Comparison of ENCODE assay signal across 1 cellular context in the genomic region with DNA sequence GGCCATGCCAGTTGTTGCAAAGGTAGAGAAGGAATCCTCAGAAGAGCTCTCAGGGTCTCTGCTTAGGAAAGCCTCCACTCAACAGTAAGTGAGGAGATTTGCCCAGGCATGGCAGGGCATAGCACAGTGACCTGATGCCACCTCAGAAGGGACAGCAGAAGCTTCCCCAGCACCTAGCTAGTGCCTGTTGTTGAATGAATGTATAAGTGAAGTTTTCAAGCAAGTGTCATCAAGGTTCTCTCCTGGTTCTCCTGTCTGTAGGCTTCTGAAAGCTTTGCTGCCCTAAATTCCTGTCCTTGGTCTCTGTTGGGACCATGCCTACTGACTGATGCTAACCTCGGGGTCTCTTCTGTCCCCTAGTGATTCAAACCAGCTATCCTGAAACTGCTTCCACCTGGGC.
TF ChIP-seq lines count a peak whose summit lies in the region.

No MANE protein-coding gene starts in this region.

TF ChIP-seq in SK-N-SH, 30 proteins besides CTCF, POLR2A, EP300 and RAD21 (continued from another document):
- TF ChIP-seq, protein P1, sequence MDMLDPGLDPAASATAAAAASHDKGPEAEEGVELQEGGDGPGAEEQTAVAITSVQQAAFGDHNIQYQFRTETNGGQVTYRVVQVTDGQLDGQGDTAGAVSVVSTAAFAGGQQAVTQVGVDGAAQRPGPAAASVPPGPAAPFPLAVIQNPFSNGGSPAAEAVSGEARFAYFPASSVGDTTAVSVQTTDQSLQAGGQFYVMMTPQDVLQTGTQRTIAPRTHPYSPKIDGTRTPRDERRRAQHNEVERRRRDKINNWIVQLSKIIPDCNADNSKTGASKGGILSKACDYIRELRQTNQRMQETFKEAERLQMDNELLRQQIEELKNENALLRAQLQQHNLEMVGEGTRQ (IDR thresholded peaks at IDR 0.05; ENCODE audit: borderline replicate concordance, low read depth, low read length), result no peak
- TF ChIP-seq TCF12 (IDR thresholded peaks at IDR 0.05), result no peak
- no peak for TF ChIP-seq NFIC (IDR thresholded peaks at IDR 0.05; ENCODE audit: borderline replicate concordance)
- no peak for TF ChIP-seq JUND (IDR thresholded peaks at IDR 0.05)
- no peak for TF ChIP-seq SMC3 (IDR thresholded peaks at IDR 0.05; ENCODE audit: low read depth, low read length)
- TF ChIP-seq, protein P2, sequence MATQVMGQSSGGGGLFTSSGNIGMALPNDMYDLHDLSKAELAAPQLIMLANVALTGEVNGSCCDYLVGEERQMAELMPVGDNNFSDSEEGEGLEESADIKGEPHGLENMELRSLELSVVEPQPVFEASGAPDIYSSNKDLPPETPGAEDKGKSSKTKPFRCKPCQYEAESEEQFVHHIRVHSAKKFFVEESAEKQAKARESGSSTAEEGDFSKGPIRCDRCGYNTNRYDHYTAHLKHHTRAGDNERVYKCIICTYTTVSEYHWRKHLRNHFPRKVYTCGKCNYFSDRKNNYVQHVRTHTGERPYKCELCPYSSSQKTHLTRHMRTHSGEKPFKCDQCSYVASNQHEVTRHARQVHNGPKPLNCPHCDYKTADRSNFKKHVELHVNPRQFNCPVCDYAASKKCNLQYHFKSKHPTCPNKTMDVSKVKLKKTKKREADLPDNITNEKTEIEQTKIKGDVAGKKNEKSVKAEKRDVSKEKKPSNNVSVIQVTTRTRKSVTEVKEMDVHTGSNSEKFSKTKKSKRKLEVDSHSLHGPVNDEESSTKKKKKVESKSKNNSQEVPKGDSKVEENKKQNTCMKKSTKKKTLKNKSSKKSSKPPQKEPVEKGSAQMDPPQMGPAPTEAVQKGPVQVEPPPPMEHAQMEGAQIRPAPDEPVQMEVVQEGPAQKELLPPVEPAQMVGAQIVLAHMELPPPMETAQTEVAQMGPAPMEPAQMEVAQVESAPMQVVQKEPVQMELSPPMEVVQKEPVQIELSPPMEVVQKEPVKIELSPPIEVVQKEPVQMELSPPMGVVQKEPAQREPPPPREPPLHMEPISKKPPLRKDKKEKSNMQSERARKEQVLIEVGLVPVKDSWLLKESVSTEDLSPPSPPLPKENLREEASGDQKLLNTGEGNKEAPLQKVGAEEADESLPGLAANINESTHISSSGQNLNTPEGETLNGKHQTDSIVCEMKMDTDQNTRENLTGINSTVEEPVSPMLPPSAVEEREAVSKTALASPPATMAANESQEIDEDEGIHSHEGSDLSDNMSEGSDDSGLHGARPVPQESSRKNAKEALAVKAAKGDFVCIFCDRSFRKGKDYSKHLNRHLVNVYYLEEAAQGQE (IDR thresholded peaks at IDR 0.05; ENCODE audit: low read depth, low read length), result no peak
- TF ChIP-seq ELF1 (IDR thresholded peaks at IDR 0.05), result no peak
- TF ChIP-seq, protein P3, sequence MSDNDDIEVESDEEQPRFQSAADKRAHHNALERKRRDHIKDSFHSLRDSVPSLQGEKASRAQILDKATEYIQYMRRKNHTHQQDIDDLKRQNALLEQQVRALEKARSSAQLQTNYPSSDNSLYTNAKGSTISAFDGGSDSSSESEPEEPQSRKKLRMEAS (IDR thresholded peaks at IDR 0.05; ENCODE audit: low read depth), result no peak
- TF ChIP-seq RXRA (IDR thresholded peaks at IDR 0.05; ENCODE audit: borderline replicate concordance, low read depth), result no peak
- no peak for TF ChIP-seq GATA2 (CRISPR knock-in tag; IDR thresholded peaks at IDR 0.05)
- TF ChIP-seq, protein P4, sequence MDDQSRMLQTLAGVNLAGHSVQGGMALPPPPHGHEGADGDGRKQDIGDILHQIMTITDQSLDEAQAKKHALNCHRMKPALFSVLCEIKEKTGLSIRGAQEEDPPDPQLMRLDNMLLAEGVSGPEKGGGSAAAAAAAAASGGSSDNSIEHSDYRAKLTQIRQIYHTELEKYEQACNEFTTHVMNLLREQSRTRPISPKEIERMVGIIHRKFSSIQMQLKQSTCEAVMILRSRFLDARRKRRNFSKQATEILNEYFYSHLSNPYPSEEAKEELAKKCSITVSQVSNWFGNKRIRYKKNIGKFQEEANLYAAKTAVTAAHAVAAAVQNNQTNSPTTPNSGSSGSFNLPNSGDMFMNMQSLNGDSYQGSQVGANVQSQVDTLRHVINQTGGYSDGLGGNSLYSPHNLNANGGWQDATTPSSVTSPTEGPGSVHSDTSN (IDR thresholded peaks at IDR 0.05), result no peak
- no peak for TF ChIP-seq TAF1 (IDR thresholded peaks at IDR 0.05; ENCODE audit: borderline replicate concordance, low read depth, low read length)
- TF ChIP-seq CHD2 (IDR thresholded peaks at IDR 0.05; ENCODE audit: low read length, partially characterized antibody), result no peak
- TF ChIP-seq RCOR1 (IDR thresholded peaks at IDR 0.05; ENCODE audit: low read length), result no peak
